In genomic region chr7:124633740-124634139, GRCh38 we compare ENCODE assay signal across 2 cellular contexts.
TF ChIP-seq lines count a peak whose summit lies in the region.

No MANE protein-coding gene starts in this region.

TF ChIP-seq in HEK293, 187 proteins besides CTCF, POLR2A, EP300 and RAD21 (continued from another document):
- no peak for TF ChIP-seq PATZ1 (tag by site-specific recombination; IDR thresholded peaks at IDR 0.05)

TF ChIP-seq in H1, 55 proteins besides CTCF, POLR2A, EP300 and RAD21 (continued from another document):
- TF ChIP-seq USF2 (IDR thresholded peaks at IDR 0.05; ENCODE audit: low read length) (no peak), MAX (IDR thresholded peaks at IDR 0.05) (no peak), SIRT6 (IDR thresholded peaks at IDR 0.05; ENCODE audit: low read length) (no peak), POLR2AphosphoS5 (IDR thresholded peaks at IDR 0.05; ENCODE audit: low read depth, low read length) (no peak), EZH2 (IDR thresholded peaks at IDR 0.05; ENCODE audit: low read depth, low read length, severe bottlenecking) (no peak), ATF2 (IDR thresholded peaks at IDR 0.05; ENCODE audit: low read length) (no peak), TCF12 (IDR thresholded peaks at IDR 0.05; ENCODE audit: low read depth, low read length) (no peak)
